8 cellular contexts compared by ENCODE assay signal in genomic region chr9:111038336-111039202, GRCh38. TPM values are rescaled to one million over a fixed set of nuclear protein-coding genes. Genes with fewer than 3 reads are reported as not detected.
DNase-seq lines count a peak whose midpoint lies in the region; ATAC-seq, FAIRE-seq and TF ChIP-seq lines count a peak whose summit lies in the region.

Gene LPAR1, minus strand, starts transcription at chr9:111038470. Its CDS starts 66,353 bp downstream, at chr9:110972117.

- no peak for FAIRE-seq in D721Med (lab: Jason Lieb, UNC)

- intact Hi-C loops in activated T-helper 1 cell treated with anti-CD3 and anti-CD28 coated beads, Interleukin-12 subunit alpha, Interleukin-12 subunit beta, Interleukin-2, Interleukin-4 antibody, amounts not matched to agents 30 ng/mL and 10 ng/mL and 1 ng/mL, durations not matched to agents 14 hours and 24 hours and 36 hours (cut with micrococcal nuclease) = loop anchor here (10.0 kb wide), 1 partner anchor 256 kb away; no protein-coding TSS in a partner anchor
- intact Hi-C loops in Right ventricle myocardium inferior (cut with DNase I) = loop anchor here (5.0 kb wide), 1 partner anchor 259 kb away; no protein-coding TSS in a partner anchor

- TF ChIP-seq CTCF in D721Med (IDR thresholded peaks at IDR 0.05; ENCODE audit: insufficient read depth, missing control alignments) = no peak

- H3K27me3 Mint-ChIP-seq in activated T-helper 1 cell treated with anti-CD3 and anti-CD28 coated beads, Interleukin-12 subunit alpha, Interleukin-12 subunit beta, Interleukin-2, Interleukin-4 antibody, amounts not matched to agents 30 ng/mL and 10 ng/mL and 1 ng/mL, durations not matched to agents 14 hours and 24 hours and 36 hours (ENCODE audit: insufficient read depth) = peaks cover 41% of the 10 kb centered on the region

- peaks cover 11% of the 10 kb centered on the region for H3K4me1 Mint-ChIP-seq in activated T-helper 1 cell treated with anti-CD3 and anti-CD28 coated beads, Interleukin-12 subunit alpha, Interleukin-12 subunit beta, Interleukin-2, Interleukin-4 antibody, amounts not matched to agents 30 ng/mL and 10 ng/mL and 1 ng/mL, durations not matched to agents 14 hours and 24 hours and 36 hours (ENCODE audit: low read depth)

- H3K27ac Mint-ChIP-seq in activated T-helper 1 cell treated with anti-CD3 and anti-CD28 coated beads, Interleukin-12 subunit alpha, Interleukin-12 subunit beta, Interleukin-2, Interleukin-4 antibody, amounts not matched to agents 30 ng/mL and 10 ng/mL and 1 ng/mL, durations not matched to agents 14 hours and 24 hours and 36 hours = peak within 1 kb of the TSS; percentile 51

- H3K36me3 Mint-ChIP-seq in activated T-helper 1 cell treated with anti-CD3 and anti-CD28 coated beads, Interleukin-12 subunit alpha, Interleukin-12 subunit beta, Interleukin-2, Interleukin-4 antibody, amounts not matched to agents 30 ng/mL and 10 ng/mL and 1 ng/mL, durations not matched to agents 14 hours and 24 hours and 36 hours (ENCODE audit: low read depth) = peaks cover 5% of the 10 kb centered on the region

- H3K4me3 Mint-ChIP-seq in activated T-helper 1 cell treated with anti-CD3 and anti-CD28 coated beads, Interleukin-12 subunit alpha, Interleukin-12 subunit beta, Interleukin-2, Interleukin-4 antibody, amounts not matched to agents 30 ng/mL and 10 ng/mL and 1 ng/mL, durations not matched to agents 14 hours and 24 hours and 36 hours = peak within 1 kb of the TSS; percentile 26

- DNase-seq in ELF-1 (ENCODE audit: low read depth, low spot score) (peak; percentile 70), Right ventricle myocardium inferior (ENCODE audit: missing footprints) (peak; percentile 81), nucleus accumbens (lab: John Stamatoyannopoulos, UW) (peak in 42 of 56 donors; percentile 18 to 89 (median 60)), D721Med (ENCODE audit: insufficient read length, low spot score) (no peak), NCI-H2171 treated with DMSO at 0.1 percent for 48 hours (lab: John Stamatoyannopoulos, UW) (no peak)
- DNase-seq in activated T-helper 1 cell treated with anti-CD3 and anti-CD28 coated beads, Interleukin-12 subunit alpha, Interleukin-12 subunit beta, Interleukin-2, Interleukin-4 antibody, amounts not matched to agents 30 ng/mL and 10 ng/mL and 1 ng/mL, durations not matched to agents 14 hours and 24 hours and 36 hours (ENCODE audit: low spot score) = no peak

- H3K9me3 Mint-ChIP-seq in activated T-helper 1 cell treated with anti-CD3 and anti-CD28 coated beads, Interleukin-12 subunit alpha, Interleukin-12 subunit beta, Interleukin-2, Interleukin-4 antibody, amounts not matched to agents 30 ng/mL and 10 ng/mL and 1 ng/mL, durations not matched to agents 14 hours and 24 hours and 36 hours = no peaks in the 10 kb centered on the region

- ATAC-seq in HG02678 (IDR thresholded peaks at IDR 0.05; ENCODE audit: unreplicated experiment) = peak; percentile 24
- peak; percentile 72 for ATAC-seq in Right ventricle myocardium inferior
- ATAC-seq in GM19455 (IDR thresholded peaks at IDR 0.05; ENCODE audit: unreplicated experiment) = no peak

RNA-seq across cellular contexts. Expression of gene LPAR1, which starts in this region (rescaled TPM):
- total RNA-seq in activated T-helper 1 cell treated with anti-CD3 and anti-CD28 coated beads, Interleukin-12 subunit alpha, Interleukin-12 subunit beta, Interleukin-2, Interleukin-4 antibody, amounts not matched to agents 30 ng/mL and 10 ng/mL and 1 ng/mL, durations not matched to agents 14 hours and 24 hours and 36 hours = not detected in 2 replicates
- total RNA-seq in Right ventricle myocardium inferior = 13.8 TPM

Comparison
In these comparisons a context has a peak if more than half of its experiments do, and no peak if none do; other contexts are left out.
1. RNA of gene LPAR1 (total RNA-seq): 13.8 TPM in Right ventricle myocardium inferior (single experiment); not detected in activated T-helper 1 cell treated with anti-CD3 and anti-CD28 coated beads, Interleukin-12 subunit alpha, Interleukin-12 subunit beta, Interleukin-2, Interleukin-4 antibody, amounts not matched to agents 30 ng/mL and 10 ng/mL and 1 ng/mL, durations not matched to agents 14 hours and 24 hours and 36 hours; every median in the first group is over 10 times any median in the second.
2. DNase-seq: peak in ELF-1 (single experiment), Right ventricle myocardium inferior (single experiment) and nucleus accumbens (42 of 56); none in activated T-helper 1 cell treated with anti-CD3 and anti-CD28 coated beads, Interleukin-12 subunit alpha, Interleukin-12 subunit beta, Interleukin-2, Interleukin-4 antibody, amounts not matched to agents 30 ng/mL and 10 ng/mL and 1 ng/mL, durations not matched to agents 14 hours and 24 hours and 36 hours (single experiment), D721Med (single experiment) and NCI-H2171 treated with DMSO at 0.1 percent for 48 hours (single experiment).